In the genomic region with DNA sequence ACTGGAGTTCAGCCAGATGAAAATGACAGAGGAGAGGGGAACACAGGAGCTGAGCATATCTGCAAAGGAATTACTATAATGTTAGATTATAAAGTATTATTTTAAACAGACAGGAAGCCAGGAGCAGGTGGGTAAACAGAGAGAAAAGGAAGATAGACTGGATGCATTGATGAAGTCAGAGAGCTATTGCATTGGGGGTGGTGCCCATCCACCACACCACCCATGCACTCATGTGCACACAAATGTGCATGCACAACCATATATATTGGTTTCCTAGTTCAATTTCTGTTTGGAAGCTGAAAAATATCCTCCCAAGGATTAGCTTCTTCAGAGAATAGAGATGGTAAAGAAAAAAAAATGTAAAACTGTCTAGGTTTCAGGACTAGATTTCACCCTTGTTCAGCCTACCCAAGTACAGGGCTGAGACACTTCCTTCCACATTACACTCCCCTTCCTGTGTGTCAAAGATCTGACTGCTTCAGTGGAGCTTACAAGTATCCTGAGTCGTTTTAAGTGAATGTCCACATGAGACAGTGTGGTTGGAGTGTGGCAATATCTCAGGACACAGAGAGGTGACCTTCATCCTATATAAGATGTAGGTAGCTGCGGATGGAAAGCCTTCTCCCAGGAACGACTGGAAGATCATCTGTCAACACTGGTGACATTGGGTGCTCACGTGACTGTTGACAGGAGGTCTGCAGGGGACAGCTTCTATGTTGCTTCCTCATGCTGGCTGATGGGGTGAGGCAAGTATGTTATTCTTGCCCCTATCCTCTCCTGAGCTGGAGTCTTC, we compare ENCODE assay signal across 14 cellular contexts. TPM values are rescaled to one million over a fixed set of nuclear protein-coding genes. Genes with fewer than 3 reads are reported as not detected.
DNase-seq lines count a peak whose midpoint lies in the region; ATAC-seq, FAIRE-seq and TF ChIP-seq lines count a peak whose summit lies in the region.
"Had no signal": no experiment of that assay in that cellular context is flagged by ENCODE, and none has a peak within 500 bp of the region (broad histone marks: within the 10 kb centered on the region; RNA-seq: fewer than 3 reads in every experiment).

No MANE protein-coding gene starts in this region.

- peak; percentile 56 to 67 for ATAC-seq in activated T-cell treated with anti-CD3 and anti-CD28 coated beads, Interleukin-2, amount 50 U/mL, for 72 hours (replicated peaks in 1 of 2)
- ATAC-seq in GM12878 (peak; percentile 51), HG03045 (IDR thresholded peaks at IDR 0.05; ENCODE audit: unreplicated experiment) (no peak), WTC11 (no peak)
- ATAC-seq: SK-N-SH treated with all-trans-retinoic acid at 6 μM for 48 hours had no signal

- BruUV-seq in GM12878 (replicated peaks; lab: Mats Ljungman, UMichigan): no TSS peak

- H3K27me3 Mint-ChIP-seq in activated T-cell treated with anti-CD3 and anti-CD28 coated beads, Interleukin-2, amount 50 U/mL, for 72 hours (ENCODE audit: low read depth): no peaks in the 10 kb centered on the region
- no peaks in the 10 kb centered on the region for H3K27me3 Mint-ChIP-seq in WTC11 (ENCODE audit: low read depth)

- RAD21 ChIA-PET in GM12878 (lab: Charles Lee; ENCODE audit: unreplicated experiment): interaction anchor here (0.6 to 9.5 kb wide), 22 partner anchors 10 to 381 kb away, joined by 3 to 305 read pairs (median 10); a partner anchor contains a TSS

- SMC1A ChIA-PET in GM12878 (lab: Charles Lee; ENCODE audit: uncharacterized antibody, unreplicated experiment): interaction anchor here (0.6 to 9.5 kb wide), 27 partner anchors 8 to 359 kb away, joined by 3 to 293 read pairs (median 8); a partner anchor contains a TSS

- in situ Hi-C loops in GM12878 (cut with MboI): no loop called here

- no peaks in the 10 kb centered on the region for H3K36me3 Mint-ChIP-seq in activated T-cell treated with anti-CD3 and anti-CD28 coated beads, Interleukin-2, amount 50 U/mL, for 72 hours (ENCODE audit: insufficient read depth in 2 of 2)
- H3K36me3 Mint-ChIP-seq in WTC11: no peaks in the 10 kb centered on the region

- TF ChIP-seq RAD21 in GM12878 (IDR thresholded peaks at IDR 0.05; ENCODE audit: insufficient read depth, low read depth, low read length): no peak

- no peak for TF ChIP-seq POLR2A in GM12878 (IDR thresholded peaks at IDR 0.05; ENCODE audit: low read depth, low read length)

- H3K9me3 Mint-ChIP-seq in activated T-cell treated with anti-CD3 and anti-CD28 coated beads, Interleukin-2, amount 50 U/mL, for 72 hours: no peaks in the 10 kb centered on the region
- H3K9me3 Mint-ChIP-seq in WTC11: no peaks in the 10 kb centered on the region

- no peak overlapping the region for H3K27ac Mint-ChIP-seq in activated T-cell treated with anti-CD3 and anti-CD28 coated beads, Interleukin-2, amount 50 U/mL, for 72 hours
- H3K27ac Mint-ChIP-seq in WTC11: no peak overlapping the region

- H3K4me3 ChIP-seq in GM12878: no peak overlapping the region
- peak overlapping the region in 3 of 5 donors; percentile 21 to 47 (median 23) for H3K4me3 ChIP-seq in subcutaneous abdominal adipose tissue (ENCODE audit: low read depth in 1 of 5, low read length in 5 of 5)

- CTCF ChIA-PET in GM12878 (lab: Yijun Ruan, JAX): interaction anchor here (0.7 to 14.2 kb wide), 51 partner anchors 10 to 377 kb away, joined by 3 to 560 read pairs (median 8); a partner anchor contains a TSS
- CTCF ChIA-PET in WTC11 (lab: Charles Lee): interaction anchor here (1.0 to 8.6 kb wide), 25 partner anchors 10 to 244 kb away, joined by 3 to 342 read pairs (median 19); a partner anchor contains a TSS

- H3K9me3 ChIP-seq in GM12878 (replicated peaks; ENCODE audit: control insufficient read depth, insufficient read depth, low read length) (no peaks in the 10 kb centered on the region), subcutaneous abdominal adipose tissue (ENCODE audit: control insufficient read depth in 5 of 5, low read length in 5 of 5) (no peaks in the 10 kb centered on the region)

- H2AFZ ChIP-seq in GM12878 (ENCODE audit: control insufficient read depth, low read depth, low read length): peak overlapping the region; percentile 76

- H3K4me3 Mint-ChIP-seq in activated T-cell treated with anti-CD3 and anti-CD28 coated beads, Interleukin-2, amount 50 U/mL, for 72 hours: peak overlapping the region in 1 of 2 donors; percentile 31
- no peak overlapping the region for H3K4me3 Mint-ChIP-seq in WTC11

- intact Hi-C loops in GM12878 (cut with micrococcal nuclease; ENCODE audit: unreplicated experiment): no loop called here

- POLR2A ChIA-PET in GM12878 (lab: Charles Lee): interaction anchor here (0.6 to 1.7 kb wide), 5 partner anchors 12 to 305 kb away, joined by 3 to 7 read pairs (median 5); a partner anchor contains a TSS
- POLR2A ChIA-PET in WTC11 (lab: Charles Lee): interaction anchor here (1.7 to 2.2 kb wide), 2 partner anchors 91 to 103 kb away, joined by 7 read pairs; a partner anchor contains a TSS

- H4K20me1 ChIP-seq in GM12878 (ENCODE audit: control insufficient read depth, insufficient read depth): no peaks in the 10 kb centered on the region

- TF ChIP-seq CTCF in GM12878 (IDR thresholded peaks at IDR 0.05 in 2 of 3, conservative IDR thresholded peaks at IDR 0.05 in 1 of 3; ENCODE audit: control insufficient read depth in 2 of 3, extremely low read depth in 1 of 3, insufficient read depth in 1 of 3, low read depth in 3 of 3, low read length in 3 of 3): no peak
- no peak for TF ChIP-seq CTCF in WTC11 (IDR thresholded peaks at IDR 0.05)

- H3K27ac ChIP-seq in GM12878 (ENCODE audit: control insufficient read depth, insufficient read depth) (no peak overlapping the region), subcutaneous abdominal adipose tissue (ENCODE audit: low read depth, low read length) (peak overlapping the region; percentile 54)

- no peaks in the 10 kb centered on the region for H3K27me3 ChIP-seq in GM12878 (replicated peaks in 1 of 2; ENCODE audit: control insufficient read depth in 2 of 2, insufficient read depth in 2 of 2, low read length in 1 of 2)
- no peaks in the 10 kb centered on the region for H3K27me3 ChIP-seq in subcutaneous abdominal adipose tissue (ENCODE audit: control insufficient read depth in 5 of 5, insufficient read depth in 4 of 5, low read length in 5 of 5)

- H3K4me1 ChIP-seq in GM12878 (ENCODE audit: control insufficient read depth, insufficient read depth, low read length) (peaks cover 6% of the 10 kb centered on the region; the same call in 1 of the 2 replicates), subcutaneous abdominal adipose tissue (ENCODE audit: control insufficient read depth in 5 of 5, insufficient read depth in 5 of 5, low read length in 5 of 5) (peaks cover 0 to 12% (median 0%) of the 10 kb centered on the region in 5 donors)

- H3K4me1 Mint-ChIP-seq in activated T-cell treated with anti-CD3 and anti-CD28 coated beads, Interleukin-2, amount 50 U/mL, for 72 hours (ENCODE audit: low read depth): peaks cover 19% of the 10 kb centered on the region
- peaks cover 13% of the 10 kb centered on the region for H3K4me1 Mint-ChIP-seq in WTC11

- no peaks in the 10 kb centered on the region for H3K79me2 ChIP-seq in GM12878 (ENCODE audit: control insufficient read depth, insufficient read depth, low read length)

- TF ChIP-seq EP300 in GM12878 (IDR thresholded peaks at IDR 0.05; ENCODE audit: borderline replicate concordance in 1 of 2, control insufficient read depth in 1 of 2, low read depth in 2 of 2, low read length in 2 of 2): no peak

- no peak for DNase-seq in activated T-cell treated with anti-CD3 and anti-CD28 coated beads, Interleukin-2, amount 50 U/mL, for 72 hours
- DNase-seq in activated T-cell treated with anti-CD3 and anti-CD28 coated beads, Interleukin-2, amount 50 U/mL, for 48 hours: no peak
- DNase-seq in NCI-H146 treated with DMSO at 0.1 percent for 48 hours (lab: John Stamatoyannopoulos, UW; ENCODE audit: unreplicated experiment) (peak; percentile 41), GM12878 (ENCODE audit: low read depth, low spot score) (no peak), NCI-H1105 (lab: John Stamatoyannopoulos, UW) (no peak), WTC11 (ENCODE audit: low spot score) (no peak)
- DNase-seq: activated gamma-delta T cell, GOT3, NCI-H1930, posterior cingulate gyrus had no signal

- H3K36me3 ChIP-seq in GM12878 (ENCODE audit: control insufficient read depth in 2 of 2, insufficient read depth in 2 of 2, low read length in 1 of 2) (no peaks in the 10 kb centered on the region), subcutaneous abdominal adipose tissue (ENCODE audit: control insufficient read depth in 5 of 5, insufficient read depth in 5 of 5, low read length in 5 of 5) (no peaks in the 10 kb centered on the region)

- no peak for FAIRE-seq in GM12878 (lab: Jason Lieb, UNC)
- FAIRE-seq: islet of Langerhans had no signal

- 0% methylated on average over 4 of the region's 4 CpGs for WGBS in GM12878 (ENCODE audit: insufficient coverage, insufficient replicate concordance, low lambda C conversion rate, missing lambda C conversion rate)

- H3K9ac ChIP-seq in GM12878 (ENCODE audit: control insufficient read depth, insufficient read depth, low read length) (no peak overlapping the region), subcutaneous abdominal adipose tissue (ENCODE audit: low read length in 5 of 5) (peak overlapping the region in 1 of 5 donors; percentile 5)

- no peak overlapping the region for H3K4me2 ChIP-seq in GM12878 (ENCODE audit: control insufficient read depth, insufficient read depth)

RNA-seq across cellular contexts. Expression of a gene that starts 12.2 kb away (rescaled TPM):
- total RNA-seq in activated T-cell treated with anti-CD3 and anti-CD28 coated beads, Interleukin-2, amount 50 U/mL, for 72 hours: 10 to 100 TPM; 21.7 to 25.9 TPM
- 7.2 and 9.9 TPM in 2 replicates for total RNA-seq in GM12878 (2013; cell fraction: nucleolus; rRNA removed)
- total RNA-seq in GM12878 (2014; rRNA removed) (5.4 and 5.5 TPM in 2 replicates), GM12878 (2014; rRNA removed; fragmentation: Illumina TruSeq; extraction: Trizol) (4.0 and 4.1 TPM in 2 replicates), GM12878 (2021) (11.1 and 13.7 TPM in 2 replicates), WTC11 (2021) (4.4 to 6.6 TPM (median 5.6 TPM) in 3 replicates)
- polyA plus RNA-seq in GM12878 (2011; ENCODE audit: low read depth): 16.6 TPM
- polyA plus RNA-seq in GM12878 (2011; rRNA removed) (2.7 and 4.8 TPM in 2 replicates), GM12878 (2014; fragmentation: Illumina TruSeq; extraction: Trizol) (6.0 and 6.9 TPM in 2 replicates), GM12878 (2014; fragmentation: Nextera tagmentation; extraction: Ambion mirVana) (1 to 10 TPM; 1.4 to 3.8 TPM), GM12878 (2014; rRNA removed) (8.6 and 9.5 TPM in 2 replicates), GM12878 (2016; fragmentation: Nextera tagmentation; extraction: Ambion mirVana) (1 to 10 TPM; 8.7 to 9.0 TPM)
- polyA plus RNA-seq in GM12878 (2011; cell fraction: cytosol; rRNA removed): 9.1 and 10.4 TPM in 2 replicates
- 10.4 and 11.0 TPM in 2 replicates for polyA plus RNA-seq in GM12878 (2011; cell fraction: nucleus; rRNA removed)
- polyA plus RNA-seq in GM12878 (2012): 8.5 and 11.6 TPM in 2 replicates
- polyA minus RNA-seq in GM12878 (2011; rRNA and poly(A)+ RNA removed): 3.9 and 7.3 TPM in 2 replicates
- 3.6 and 4.5 TPM in 2 replicates for polyA minus RNA-seq in GM12878 (2011; cell fraction: cytosol; rRNA and poly(A)+ RNA removed)
- polyA minus RNA-seq in GM12878 (2011; cell fraction: nucleus; rRNA and poly(A)+ RNA removed): 3.4 and 5.4 TPM in 2 replicates

RNA-seq across cellular contexts. Expression of a gene that starts 40.8 kb away (rescaled TPM):
- total RNA-seq in activated T-cell treated with anti-CD3 and anti-CD28 coated beads, Interleukin-2, amount 50 U/mL, for 72 hours: 10 to 100 TPM; 42.0 to 63.8 TPM
- 0.56 and 1.8 TPM in 2 replicates for total RNA-seq in GM12878 (2013; cell fraction: nucleolus; rRNA removed)
- total RNA-seq in GM12878 (2014; rRNA removed) (7.5 and 10.6 TPM in 2 replicates), GM12878 (2014; rRNA removed; fragmentation: Illumina TruSeq; extraction: Trizol) (4.3 and 4.8 TPM in 2 replicates), GM12878 (2021) (8.7 and 11.0 TPM in 2 replicates), WTC11 (2021) (32.1 to 33.1 TPM (median 32.7 TPM) in 3 replicates)
- polyA plus RNA-seq in GM12878 (2011; ENCODE audit: low read depth): 5.3 TPM
- polyA plus RNA-seq in GM12878 (2011; rRNA removed) (0.30 and 0.67 TPM in 2 replicates), GM12878 (2014; fragmentation: Illumina TruSeq; extraction: Trizol) (2.3 and 5.6 TPM in 2 replicates), GM12878 (2014; fragmentation: Nextera tagmentation; extraction: Ambion mirVana) (1 to 10 TPM in 1 of 2 experiments, under 1 TPM in 1; 0.31 to 1.3 TPM), GM12878 (2014; rRNA removed) (7.5 and 9.1 TPM in 2 replicates), GM12878 (2016; fragmentation: Nextera tagmentation; extraction: Ambion mirVana) (1 to 10 TPM; 5.1 to 6.5 TPM)
- 0.69 and 1.0 TPM in 2 replicates for polyA plus RNA-seq in GM12878 (2011; cell fraction: cytosol; rRNA removed)
- 1.2 TPM in 2 replicates for polyA plus RNA-seq in GM12878 (2011; cell fraction: nucleus; rRNA removed)
- polyA plus RNA-seq in GM12878 (2012): 5.7 and 8.1 TPM in 2 replicates
- polyA minus RNA-seq in GM12878 (2011; rRNA and poly(A)+ RNA removed): 1.1 and 1.2 TPM in 2 replicates
- polyA minus RNA-seq in GM12878 (2011; cell fraction: cytosol; rRNA and poly(A)+ RNA removed): not detected in 2 replicates
- polyA minus RNA-seq in GM12878 (2011; cell fraction: nucleus; rRNA and poly(A)+ RNA removed): 0.48 and 1.1 TPM in 2 replicates

RNA-seq across cellular contexts. Expression of a gene that starts 57.8 kb away (rescaled TPM):
- total RNA-seq in activated T-cell treated with anti-CD3 and anti-CD28 coated beads, Interleukin-2, amount 50 U/mL, for 72 hours: 10 to 100 TPM; 12.0 to 15.1 TPM
- not detected in 2 replicates for total RNA-seq in GM12878 (2013; cell fraction: nucleolus; rRNA removed)
- total RNA-seq in GM12878 (2014; rRNA removed) (8.5 and 8.6 TPM in 2 replicates), GM12878 (2014; rRNA removed; fragmentation: Illumina TruSeq; extraction: Trizol) (1.3 and 1.8 TPM in 2 replicates), GM12878 (2021) (7.8 and 8.6 TPM in 2 replicates), WTC11 (2021) (27.3 to 41.5 TPM (median 28.0 TPM) in 3 replicates)
- polyA plus RNA-seq in GM12878 (2011; ENCODE audit: low read depth): 0.42 TPM
- polyA plus RNA-seq in GM12878 (2011; rRNA removed) (0.05 TPM in 1 of 2 replicates, not detected in the other), GM12878 (2014; fragmentation: Illumina TruSeq; extraction: Trizol) (0.79 and 1.4 TPM in 2 replicates), GM12878 (2014; fragmentation: Nextera tagmentation; extraction: Ambion mirVana) (under 1 TPM; 0.10 to 0.15 TPM), GM12878 (2014; rRNA removed) (7.3 and 7.7 TPM in 2 replicates), GM12878 (2016; fragmentation: Nextera tagmentation; extraction: Ambion mirVana) (10 to 100 TPM; 13.1 to 13.9 TPM)
- polyA plus RNA-seq in GM12878 (2011; cell fraction: cytosol; rRNA removed): not detected in 2 replicates
- not detected in 2 replicates for polyA plus RNA-seq in GM12878 (2011; cell fraction: nucleus; rRNA removed)
- polyA plus RNA-seq in GM12878 (2012): 1.6 and 2.2 TPM in 2 replicates
- polyA minus RNA-seq in GM12878 (2011; rRNA and poly(A)+ RNA removed): not detected in 2 replicates
- polyA minus RNA-seq in GM12878 (2011; cell fraction: cytosol; rRNA and poly(A)+ RNA removed): 0.83 and 1.1 TPM in 2 replicates
- polyA minus RNA-seq in GM12878 (2011; cell fraction: nucleus; rRNA and poly(A)+ RNA removed): not detected in 2 replicates

Comparison
In these comparisons a context has a peak if more than half of its experiments do, and no peak if none do; other contexts are left out.
1. ATAC-seq: peak in activated T-cell treated with anti-CD3 and anti-CD28 coated beads, Interleukin-2, amount 50 U/mL, for 72 hours (2 of 2) and GM12878 (single experiment); none in HG03045 (single experiment) and WTC11 (single experiment).